Comparison of ENCODE assay signal across 8 cellular contexts in genomic region chr7:139230774-139231512, GRCh38. TPM values are rescaled to one million over a fixed set of nuclear protein-coding genes. Genes with fewer than 3 reads are reported as not detected.
DNase-seq lines count a peak whose midpoint lies in the region; TF ChIP-seq lines count a peak whose summit lies in the region.

UBN2 (plus strand) TSS chr7:139231237; CDS start chr7:139231485, 248 bp downstream.

- H3K27me3 Mint-ChIP-seq in activated naive CD4-positive, alpha-beta T cell treated with anti-CD3 and anti-CD28 coated beads for 36 hours (ENCODE audit: low read depth): no peaks in the 10 kb centered on the region

- peak within 1 kb of the TSS; percentile 86 for H3K4me3 ChIP-seq in HFF-Myc (replicated peaks; ENCODE audit: low read depth, low read length)

- TF ChIP-seq CTCF in HFF-Myc (IDR thresholded peaks at IDR 0.05; ENCODE audit: low read depth, low read length, missing control alignments): no peak

- DNase-seq in GM03348 (ENCODE audit: low spot score): peak; percentile 98
- peak; percentile 93 for DNase-seq in HFF-Myc (ENCODE audit: extremely low read depth, low read depth)
- DNase-seq in NAMALWA (ENCODE audit: low spot score): peak; percentile 98
- DNase-seq in SK-N-DZ (ENCODE audit: low spot score): peak; percentile 98
- peak; percentile 95 for DNase-seq in activated naive CD4-positive, alpha-beta T cell treated with anti-CD3 and anti-CD28 coated beads for 36 hours
- peak; percentile 95 for DNase-seq in germinal center (ENCODE audit: low spot score)
- peak; percentile 92 for DNase-seq in non-pigmented ciliary epithelial cell (ENCODE audit: low read depth)
- DNase-seq in superior temporal gyrus (ENCODE audit: extremely low spot score): peak; percentile 99

- H3K4me1 Mint-ChIP-seq in activated naive CD4-positive, alpha-beta T cell treated with anti-CD3 and anti-CD28 coated beads for 36 hours (ENCODE audit: low read depth): peaks cover 20% of the 10 kb centered on the region

- H3K4me3 Mint-ChIP-seq in activated naive CD4-positive, alpha-beta T cell treated with anti-CD3 and anti-CD28 coated beads for 36 hours: peak within 1 kb of the TSS; percentile 90

- intact Hi-C loops in activated naive CD4-positive, alpha-beta T cell treated with anti-CD3 and anti-CD28 coated beads for 36 hours (cut with micrococcal nuclease): loop anchor here (1.0 to 5.0 kb wide), 9 partner anchors 98 to 936 kb away; partner anchors contain the start of gene TRIM24

- no peaks in the 10 kb centered on the region for H3K9me3 Mint-ChIP-seq in activated naive CD4-positive, alpha-beta T cell treated with anti-CD3 and anti-CD28 coated beads for 36 hours

- H3K27ac Mint-ChIP-seq in activated naive CD4-positive, alpha-beta T cell treated with anti-CD3 and anti-CD28 coated beads for 36 hours: peak within 1 kb of the TSS; percentile 75

- CTCF ChIA-PET in activated naive CD4-positive, alpha-beta T cell treated with anti-CD3 and anti-CD28 coated beads for 36 hours (lab: Charles Lee): interaction anchor here (1.2 to 1.7 kb wide), 2 partner anchors 11 to 107 kb away, joined by 3 to 5 read pairs; no protein-coding TSS in a partner anchor

- peaks cover 3% of the 10 kb centered on the region for H3K36me3 Mint-ChIP-seq in activated naive CD4-positive, alpha-beta T cell treated with anti-CD3 and anti-CD28 coated beads for 36 hours (ENCODE audit: low read depth)

RNA-seq across cellular contexts. Expression of gene UBN2, which starts in this region (rescaled TPM):
- polyA plus RNA-seq in SK-N-DZ (2014; cell fraction: cytosol; rRNA removed): 4.8 and 6.7 TPM in 2 replicates
- polyA plus RNA-seq in SK-N-DZ (2014; cell fraction: nucleus; rRNA removed): 7.2 and 11.3 TPM in 2 replicates
- 10 to 100 TPM in 1 of 2 experiments, 1 to 10 TPM in 1; 9.7 to 10.6 TPM for total RNA-seq in activated naive CD4-positive, alpha-beta T cell treated with anti-CD3 and anti-CD28 coated beads for 36 hours

Comparison
In these comparisons a context has a peak if more than half of its experiments do, and no peak if none do; other contexts are left out.
1. Peak in every context shown above with its lines: DNase-seq and H3K4me3 ChIP-seq.